In the genomic region with DNA sequence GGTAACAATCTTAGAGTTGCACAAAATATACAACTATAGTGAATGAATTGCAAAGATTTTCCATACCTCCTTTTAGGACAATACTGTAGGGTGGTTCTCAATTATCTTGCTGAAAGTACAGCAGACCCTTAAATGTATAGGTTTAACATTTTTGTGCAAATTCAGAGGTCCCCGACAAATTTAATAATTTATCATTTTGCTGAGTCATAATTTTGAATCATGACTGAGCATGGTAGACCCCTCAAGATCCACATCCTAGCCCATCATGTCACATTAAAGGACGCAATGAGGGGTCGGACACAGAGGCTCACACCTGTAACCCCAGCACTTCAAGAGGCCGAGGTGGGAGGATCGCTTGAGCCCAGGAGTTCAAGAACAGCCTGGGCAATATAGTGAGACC, we compare ENCODE assay signal across 33 cellular contexts.
"Had no signal": no experiment of that assay in that cellular context is flagged by ENCODE, and none has a peak within 500 bp of the region (broad histone marks: within the 10 kb centered on the region; RNA-seq: fewer than 3 reads in every experiment).

No MANE protein-coding gene starts in this region.

- H3K9me3 ChIP-seq: adrenal gland, body of pancreas, breast epithelium had no signal

- ATAC-seq: activated CD8-positive, alpha-beta T cell treated with anti-CD3 and anti-CD28 coated beads for 36 hours; activated naive CD4-positive, alpha-beta T cell treated with anti-CD3 and anti-CD28 coated beads, Interleukin-2, amount 50 U/mL, for 72 hours; activated T-cell treated with anti-CD3 and anti-CD28 coated beads, Interleukin-2, amount 50 U/mL, for 4 hours; activated T-cell treated with anti-CD3 and anti-CD28 coated beads, Interleukin-2, amount 50 U/mL, for 72 hours; activated T-helper 17 cell treated with anti-CD3 and anti-CD28 coated beads, Interleukin-2, amount 50 U/mL, for 72 hours; body of pancreas had no signal

- H3K4me3 ChIP-seq: adrenal gland, body of pancreas, breast epithelium had no signal

- H3K27ac ChIP-seq: body of pancreas, brain microvascular endothelial cell, breast epithelium, VCaP had no signal

- FAIRE-seq: astrocyte, TTC549 had no signal

- H3K27me3 ChIP-seq: adrenal gland, body of pancreas, brain microvascular endothelial cell, breast epithelium had no signal

- H3K4me1 ChIP-seq: body of pancreas, breast epithelium had no signal

- DNase-seq: activated B cell treated with CpG ODN at 0.5 μM for 24 hours; activated CD4-positive, alpha-beta memory T cell treated with anti-CD3 and anti-CD28 coated beads for 36 hours; activated CD4-positive, alpha-beta T cell treated with anti-CD3 and anti-CD28 coated beads for 4 hours; activated CD4-positive, alpha-beta T cell treated with anti-CD3 and anti-CD28 coated beads, Interleukin-2, amount 10 ng/mL, durations not matched to agents 24 days and 14 days; activated CD4-positive, alpha-beta T cell treated with anti-CD3 and anti-CD28 coated beads, Interleukin-2, amount 50 U/mL, for 1 hour; activated CD4-positive, alpha-beta T cell treated with anti-CD3 and anti-CD28 coated beads, Interleukin-2, amount 50 U/mL, for 4 hours; activated CD4-positive, CD25-positive, alpha-beta regulatory T cell treated with anti-CD3 and anti-CD28 coated beads, Interleukin-2, amount 50 U/mL, for 72 hours; activated CD8-positive, alpha-beta memory T cell treated with anti-CD3 and anti-CD28 coated beads, Interleukin-2, amount 50 U/mL, for 4 hours; activated CD8-positive, alpha-beta T cell treated with anti-CD3 and anti-CD28 coated beads for 36 hours; activated effector memory CD4-positive, alpha-beta T cell treated with anti-CD3 and anti-CD28 coated beads, Interleukin-2, amount 50 U/mL, for 16 hours; activated gamma-delta T cell treated with Interleukin-2 at 50 U/mL for 16 hours; activated naive CD4-positive, alpha-beta T cell; activated naive CD4-positive, alpha-beta T cell treated with anti-CD3 and anti-CD28 coated beads for 36 hours; activated naive CD4-positive, alpha-beta T cell treated with anti-CD3 and anti-CD28 coated beads, Interleukin-2, amount 50 U/mL, for 16 hours; activated naive CD8-positive, alpha-beta T cell treated with anti-CD3 and anti-CD28 coated beads for 36 hours; activated T-cell treated with anti-CD3 and anti-CD28 coated beads for 4 hours; activated T-cell treated with anti-CD3 and anti-CD28 coated beads, Interleukin-2, amount 50 U/mL, for 1 hour; activated T-cell treated with anti-CD3 and anti-CD28 coated beads, Interleukin-2, amount 50 U/mL, for 4 hours; activated T-cell treated with anti-CD3 and anti-CD28 coated beads, Interleukin-2, amount 50 U/mL, for 72 hours; adrenal gland; amniotic stem cell; aorta; body of pancreas; brain microvascular endothelial cell; central memory CD4-positive, alpha-beta T cell; T-helper 2 cell; T-helper 9 cell had no signal
